ENCODE assay signal across 23 cellular contexts in genomic region chr3:118618247-118619040, GRCh38.
DNase-seq lines count a peak whose midpoint lies in the region; ATAC-seq, FAIRE-seq and TF ChIP-seq lines count a peak whose summit lies in the region.
"Had no signal": no experiment of that assay in that cellular context is flagged by ENCODE, and none has a peak within 500 bp of the region (broad histone marks: within the 10 kb centered on the region; RNA-seq: fewer than 3 reads in every experiment).

No MANE protein-coding gene starts in this region.

- no peak overlapping the region for H2BK12ac ChIP-seq in H1 (ENCODE audit: low read depth, low read length)

- BruUV-seq in PC-9 (replicated peaks; lab: Mats Ljungman, UMichigan), result no TSS peak

- no peak for FAIRE-seq in H1 (lab: Jason Lieb, UNC)
- FAIRE-seq: G401.6, GM12892 had no signal

- H3K79me2 ChIP-seq in PC-9 (ENCODE audit: low read depth) (no peaks in the 10 kb centered on the region), H1 (ENCODE audit: control insufficient read depth in 1 of 2, insufficient read depth in 2 of 2, low read length in 2 of 2) (no peaks in the 10 kb centered on the region)

- H3K9ac ChIP-seq in H1 (replicated peaks in 1 of 4; ENCODE audit: extremely low read depth in 1 of 4, low read depth in 3 of 4, low read length in 3 of 4), result no peak overlapping the region

- peak overlapping the region; percentile 66; the same call in 1 of the 2 replicates for H2AFZ ChIP-seq in PC-9
- 0 out of 2 replicates have a peak overlapping the region, but pooled peaks have one; percentile 22 for H2AFZ ChIP-seq in H1 (ENCODE audit: low read length)

- no peak for TF ChIP-seq POLR2A in H1 (IDR thresholded peaks at IDR 0.05; ENCODE audit: control extremely low read depth in 1 of 2, low read depth in 2 of 2, low read length in 2 of 2)

- H3K23ac ChIP-seq in H1 (ENCODE audit: insufficient read length), result no peak overlapping the region

- peak; percentile 46 for DNase-seq in Jurkat, Clone E6-1 (ENCODE audit: low read depth, low spot score)
- no peak for DNase-seq in PC-9
- DNase-seq in H1 (ENCODE audit: low read depth in 1 of 2, low spot score in 2 of 2), result no peak
- DNase-seq in renal cortical epithelial cell (ENCODE audit: low read depth), result peak; percentile 3
- no peak for DNase-seq in T-helper 2 cell
- no peak for DNase-seq in activated CD4-positive, alpha-beta T cell treated with anti-CD3 and anti-CD28 coated beads for 1 hour
- DNase-seq: ACHN, GOT3, IMR-90, NCI-H1048, NCI-H146, NCI-H2029 treated with DMSO at 0.1 percent for 48 hours, NCI-H226, NCI-H510A treated with DMSO at 0.1 percent for 48 hours, NCI-H774, OCI-M1, SHP77 treated with DMSO at 0.1 percent for 48 hours, SW 1271 had no signal

- no peak overlapping the region for H2BK120ac ChIP-seq in H1 (replicated peaks; ENCODE audit: low read depth, low read length)

- intact Hi-C loops in PC-9 (cut with micrococcal nuclease; ENCODE audit: unreplicated experiment), result no loop called here

- CTCF ChIA-PET in PC-9 (lab: Charles Lee) (interaction anchor here (0.6 kb wide), 1 partner anchor 11 kb away, joined by 3 read pairs; no protein-coding TSS in a partner anchor), H1 (lab: Charles Lee; ENCODE audit: partially characterized antibody) (interaction anchor here (1.4 kb wide), 1 partner anchor 14 kb away, joined by 5 read pairs; no protein-coding TSS in a partner anchor)

- 64% methylated on average over 3 of the region's 3 CpGs; no CpG with 5 or more reads in 1 of the 2 experiments for WGBS in H1 (ENCODE audit: extremely low coverage in 1 of 2, insufficient coverage in 1 of 2, insufficient read length in 1 of 2, insufficient replicate concordance in 2 of 2, low coverage in 1 of 2, low lambda C conversion rate in 2 of 2, missing lambda C conversion rate in 1 of 2), 2 experiments

- no peak overlapping the region for H2BK20ac ChIP-seq in H1 (ENCODE audit: low read length)

- no peak overlapping the region for H2BK15ac ChIP-seq in H1 (ENCODE audit: low read length)

- H3K27me3 ChIP-seq in PC-9 (ENCODE audit: insufficient read depth, low read depth) (no peaks in the 10 kb centered on the region), H1 (replicated peaks in 1 of 4; ENCODE audit: control insufficient read depth in 3 of 4, extremely low read depth in 1 of 4, insufficient read depth in 3 of 4, low read length in 3 of 4) (no peaks in the 10 kb centered on the region)

- H3K18ac ChIP-seq in H1 (ENCODE audit: extremely low read depth, low read length), result no peak overlapping the region

- no peak overlapping the region for H2BK5ac ChIP-seq in H1 (ENCODE audit: low read depth, low read length)

- H3K4me3 ChIP-seq in Jurkat, Clone E6-1 (ENCODE audit: low read length), result no peak overlapping the region
- H3K4me3 ChIP-seq in PC-9 (no peak overlapping the region), H1 (ENCODE audit: extremely low read depth in 1 of 4, insufficient read depth in 2 of 4, low read depth in 3 of 4, low read length in 4 of 4) (no peak overlapping the region)
- H3K4me3 ChIP-seq: SK-N-MC had no signal

- H3K4me2 ChIP-seq in PC-9 (0 out of 2 replicates have a peak overlapping the region, but pooled peaks have one; percentile 6), H1 (ENCODE audit: insufficient read depth in 1 of 2, low read depth in 2 of 2, low read length in 2 of 2) (no peak overlapping the region)

- TF ChIP-seq RAD21 in H1 (IDR thresholded peaks at IDR 0.05 in 1 of 2, conservative IDR thresholded peaks at IDR 0.05 in 1 of 2; ENCODE audit: low read depth in 2 of 2, low read length in 2 of 2), result no peak

- no peak overlapping the region for H3K4ac ChIP-seq in H1 (replicated peaks; ENCODE audit: insufficient read length, low read depth, low read length)

- H4K20me1 ChIP-seq in PC-9 (ENCODE audit: insufficient read depth) (no peaks in the 10 kb centered on the region), H1 (replicated peaks in 1 of 2; ENCODE audit: control insufficient read depth in 1 of 2, insufficient read depth in 2 of 2, low read length in 2 of 2) (no peaks in the 10 kb centered on the region)

- H3K4me1 ChIP-seq in PC-9 (replicated peaks; ENCODE audit: insufficient read depth) (no peaks in the 10 kb centered on the region), H1 (replicated peaks in 1 of 4; ENCODE audit: control insufficient read depth in 3 of 4, insufficient read depth in 4 of 4, low read length in 3 of 4) (no peaks in the 10 kb centered on the region)

- no peak overlapping the region for H2AK5ac ChIP-seq in H1 (ENCODE audit: low read depth, low read length)

- H3K27ac ChIP-seq in PC-9 (no peak overlapping the region), H1 (ENCODE audit: low read depth, low read length) (no peak overlapping the region)
- H3K27ac ChIP-seq: SK-N-MC had no signal

- no peaks in the 10 kb centered on the region for H3K23me2 ChIP-seq in H1 (ENCODE audit: low read depth, low read length)

- POLR2A ChIA-PET in PC-9 (lab: Charles Lee; ENCODE audit: unreplicated experiment) (no interaction called here), H1 (lab: Charles Lee; ENCODE audit: partially characterized antibody) (no interaction called here)

- ATAC-seq in GM21825 (IDR thresholded peaks at IDR 0.05; ENCODE audit: unreplicated experiment), result no peak
- ATAC-seq: HCT116 had no signal

- H3K36me3 ChIP-seq in PC-9 (ENCODE audit: low read depth) (no peaks in the 10 kb centered on the region), H1 (ENCODE audit: control insufficient read depth in 2 of 4, insufficient read depth in 4 of 4, low read length in 3 of 4) (no peaks in the 10 kb centered on the region)

- no peak overlapping the region for H4K91ac ChIP-seq in H1 (replicated peaks; ENCODE audit: insufficient read length, low read length)

- H3K9me3 ChIP-seq in PC-9 (ENCODE audit: insufficient read depth, low read depth), result no peaks in the 10 kb centered on the region
- peaks cover 0 to 3% of the 10 kb centered on the region in 2 experiments; a peak in 1 of 4 replicates for H3K9me3 ChIP-seq in H1 (ENCODE audit: insufficient read depth in 2 of 2, low read depth in 1 of 2, low read length in 1 of 2)

- no peak overlapping the region for H3K56ac ChIP-seq in H1 (replicated peaks; ENCODE audit: insufficient read length, low read depth, low read length)

- H3F3A ChIP-seq in PC-9 (ENCODE audit: insufficient read depth, low read depth), result no peaks in the 10 kb centered on the region

- no peak overlapping the region for H4K8ac ChIP-seq in H1 (ENCODE audit: extremely low read depth, insufficient read depth, low read length)

- TF ChIP-seq CTCF in PC-9 (conservative IDR thresholded peaks at IDR 0.05) (no peak), H1 (IDR thresholded peaks at IDR 0.05; ENCODE audit: control extremely low read depth in 1 of 3, insufficient read depth in 1 of 3, low read depth in 1 of 3, low read length in 3 of 3) (no peak)

- no peak overlapping the region for H3K14ac ChIP-seq in H1 (ENCODE audit: insufficient read length)

- TF ChIP-seq EP300 in H1 (IDR thresholded peaks at IDR 0.05; ENCODE audit: borderline replicate concordance in 1 of 2, low read depth in 2 of 2, low read length in 2 of 2), result no peak

- no peak overlapping the region for H4K5ac ChIP-seq in H1 (ENCODE audit: insufficient read length, low read depth, low read length)

- no peaks in the 10 kb centered on the region for H3K9me2 ChIP-seq in PC-9 (ENCODE audit: insufficient read depth)

- H3K79me1 ChIP-seq in H1 (ENCODE audit: low read depth, low read length), result no peaks in the 10 kb centered on the region

TF ChIP-seq in H1, 55 proteins besides CTCF, POLR2A, EP300 and RAD21:
- TF ChIP-seq GTF2F1 (IDR thresholded peaks at IDR 0.05; ENCODE audit: borderline replicate concordance, low read depth, low read length) (no peak), CTBP2 (IDR thresholded peaks at IDR 0.05; ENCODE audit: borderline replicate concordance, insufficient read depth, insufficient read length, low read length) (no peak), CEBPB (IDR thresholded peaks at IDR 0.05; ENCODE audit: low read depth, low read length) (no peak), HDAC2 (IDR thresholded peaks at IDR 0.05; ENCODE audit: borderline replicate concordance in 1 of 2, low read depth in 2 of 2, low read length in 2 of 2) (no peak), NRF1 (IDR thresholded peaks at IDR 0.05; ENCODE audit: low read depth, low read length) (no peak), TCF12 (IDR thresholded peaks at IDR 0.05; ENCODE audit: low read depth, low read length) (no peak), RBBP5 (IDR thresholded peaks at IDR 0.05; ENCODE audit: borderline replicate concordance, low read depth, low read length) (no peak), NANOG (IDR thresholded peaks at IDR 0.05; ENCODE audit: insufficient read depth, low read depth, low read length, poor library complexity, severe bottlenecking) (no peak), MAX (IDR thresholded peaks at IDR 0.05) (no peak), POLR2AphosphoS5 (IDR thresholded peaks at IDR 0.05; ENCODE audit: low read depth, low read length) (no peak), KDM1A (IDR thresholded peaks at IDR 0.05; ENCODE audit: borderline replicate concordance, low read length) (no peak), JUND (IDR thresholded peaks at IDR 0.05; ENCODE audit: low read length) (no peak), YY1 (IDR thresholded peaks at IDR 0.05; ENCODE audit: low read depth, low read length) (no peak)
TF ChIP-seq in H1: peak in this region for 0.

Comparison
In these comparisons a context has a peak if more than half of its experiments do, and no peak if none do; other contexts are left out.
1. DNase-seq: peak in Jurkat, Clone E6-1 (single experiment) and renal cortical epithelial cell (single experiment); none in PC-9 (0 of 2), H1 (0 of 2), T-helper 2 cell (0 of 5) and activated CD4-positive, alpha-beta T cell treated with anti-CD3 and anti-CD28 coated beads for 1 hour (single experiment).